ENCODE assay signal across 1 cellular context in genomic region chr11:67416416-67417335, GRCh38.
TF ChIP-seq lines count a peak whose summit lies in the region.

No MANE protein-coding gene starts in this region.

TF ChIP-seq in A549, 52 proteins besides CTCF, POLR2A, EP300 and RAD21:
- no peak for TF ChIP-seq EHF (CRISPR knock-in tag; IDR thresholded peaks at IDR 0.05)
- TF ChIP-seq MYC (IDR thresholded peaks at IDR 0.05; ENCODE audit: borderline replicate concordance, low read length): no peak
- no peak for TF ChIP-seq ESRRA (IDR thresholded peaks at IDR 0.05; ENCODE audit: borderline replicate concordance, low read length)
- no peak for TF ChIP-seq PBX3 (IDR thresholded peaks at IDR 0.05)
- no peak for TF ChIP-seq HEYL (CRISPR knock-in tag; IDR thresholded peaks at IDR 0.05)
- TF ChIP-seq HOXB13 (CRISPR knock-in tag; IDR thresholded peaks at IDR 0.05; ENCODE audit: low read depth): no peak
- TF ChIP-seq RARB (CRISPR knock-in tag; IDR thresholded peaks at IDR 0.05): no peak
- no peak for TF ChIP-seq TP53 (CRISPR knock-in tag; IDR thresholded peaks at IDR 0.05)
- TF ChIP-seq RCOR1 (IDR thresholded peaks at IDR 0.05; ENCODE audit: low read depth, low read length): no peak
- TF ChIP-seq FOSL2 (IDR thresholded peaks at IDR 0.05): no peak
- TF ChIP-seq FOSL2 (CRISPR knock-in tag; IDR thresholded peaks at IDR 0.05): no peak
- TF ChIP-seq JUN (IDR thresholded peaks at IDR 0.05): no peak
- TF ChIP-seq EHMT2 (IDR thresholded peaks at IDR 0.05; ENCODE audit: low read depth): no peak
- TF ChIP-seq MAX (IDR thresholded peaks at IDR 0.05): no peak
- TF ChIP-seq USF2 (IDR thresholded peaks at IDR 0.05): no peak
- TF ChIP-seq REST (IDR thresholded peaks at IDR 0.05): no peak
- no peak for TF ChIP-seq GATA3 (IDR thresholded peaks at IDR 0.05; ENCODE audit: borderline replicate concordance)
- TF ChIP-seq HMGXB4 (CRISPR knock-in tag; IDR thresholded peaks at IDR 0.05; ENCODE audit: borderline replicate concordance): no peak
- no peak for TF ChIP-seq ZNF302 (CRISPR knock-in tag; IDR thresholded peaks at IDR 0.05)
- no peak for TF ChIP-seq MAZ (IDR thresholded peaks at IDR 0.05; ENCODE audit: borderline replicate concordance, low read depth, low read length)
